Comparison of ENCODE assay signal across 1 cellular context in genomic region chr1:54986532-54986931, GRCh38.
A peak's percentile ranks its signal among the peaks of the same experiment; 100 is the strongest.
TF ChIP-seq lines count a peak whose summit lies in the region.

No MANE protein-coding gene starts in this region.

TF ChIP-seq in HepG2, 621 proteins besides CTCF, POLR2A, EP300 and RAD21:
- TF ChIP-seq ZFP82 (CRISPR knock-in tag; IDR thresholded peaks at IDR 0.05; ENCODE audit: borderline replicate concordance) (no peak), PRDM15 (CRISPR knock-in tag; IDR thresholded peaks at IDR 0.05) (no peak), ZNF839 (CRISPR knock-in tag; IDR thresholded peaks at IDR 0.05; ENCODE audit: borderline replicate concordance) (no peak), ZNF281 (CRISPR knock-in tag; IDR thresholded peaks at IDR 0.05; ENCODE audit: borderline replicate concordance) (no peak), NFE2 (CRISPR knock-in tag; IDR thresholded peaks at IDR 0.05) (no peak), ZFP36 (IDR thresholded peaks at IDR 0.05; ENCODE audit: borderline replicate concordance, low read depth, low read length, partially characterized antibody) (peak; percentile 85)
